Comparison of ENCODE assay signal across 22 cellular contexts in the genomic region with DNA sequence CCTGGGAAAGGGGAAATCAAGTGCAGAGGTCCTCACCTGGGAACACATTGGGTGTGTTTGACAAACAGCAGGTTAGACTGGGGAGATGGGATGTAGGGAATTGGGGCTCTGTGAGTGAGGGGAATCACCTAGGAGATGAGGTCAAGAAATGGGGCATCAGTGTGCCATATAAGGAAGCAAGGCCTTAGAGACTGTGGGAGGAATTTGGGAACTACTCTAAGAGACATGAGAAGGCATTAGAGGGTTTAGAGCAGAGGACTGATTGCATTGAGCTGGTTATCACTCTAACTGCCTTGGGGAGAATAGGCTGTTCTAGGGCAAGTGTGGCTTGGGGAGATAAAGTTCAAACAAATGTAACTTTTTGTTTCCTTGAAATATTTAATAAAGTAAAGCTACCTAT.
"Had no signal": no experiment of that assay in that cellular context is flagged by ENCODE, and none has a peak within 500 bp of the region (broad histone marks: within the 10 kb centered on the region; RNA-seq: fewer than 3 reads in every experiment).

No MANE protein-coding gene starts in this region.

- H3K9me3 ChIP-seq: prostate gland, thyroid gland had no signal

- H3K4me3 ChIP-seq: prostate gland, thyroid gland had no signal

- H3K9me3 Mint-ChIP-seq: activated T-helper 1 cell treated with anti-CD3 and anti-CD28 coated beads, Interleukin-12 subunit alpha, Interleukin-12 subunit beta, Interleukin-2, Interleukin-4 antibody, amounts not matched to agents 30 ng/mL and 10 ng/mL and 1 ng/mL, durations not matched to agents 14 hours and 24 hours and 36 hours had no signal

- H3K36me3 Mint-ChIP-seq: activated naive CD8-positive, alpha-beta T cell; natural killer cell had no signal

- ATAC-seq: effector memory CD8-positive, alpha-beta T cell; left ventricle myocardium superior; natural killer cell; right cardiac atrium had no signal

- H3K4me1 ChIP-seq: prostate gland, thyroid gland had no signal

- H3K27ac Mint-ChIP-seq: activated naive CD8-positive, alpha-beta T cell; activated T-helper 1 cell treated with anti-CD3 and anti-CD28 coated beads, Interleukin-12 subunit alpha, Interleukin-12 subunit beta, Interleukin-2, Interleukin-4 antibody, amounts not matched to agents 30 ng/mL and 10 ng/mL and 1 ng/mL, durations not matched to agents 14 hours and 24 hours and 36 hours; effector memory CD8-positive, alpha-beta T cell; natural killer cell had no signal

- DNase-seq: activated CD4-positive, alpha-beta T cell treated with anti-CD3 and anti-CD28 coated beads, Interleukin-2, amount 50 U/mL, for 4 hours; activated gamma-delta T cell treated with Interleukin-2 at 50 U/mL for 16 hours; amniotic stem cell; dermis blood vessel endothelial cell; effector memory CD8-positive, alpha-beta T cell; foreskin fibroblast; head of caudate nucleus; kidney glomerular epithelial cell; left ventricle myocardium superior; mesenchymal stem cell; natural killer cell; right cardiac atrium; stimulated activated CD4-positive, alpha-beta T cell treated with anti-CD3 and anti-CD28 coated beads, Interleukin-2, amount 100 ng/mL, for 24 hours; stimulated activated naive CD4-positive, alpha-beta T cell treated with Interleukin-2 at 50 U/mL for 16 hours; SW 1271; T-helper 2 cell; thyroid gland; WERI-Rb-1 had no signal

- H3K4me3 Mint-ChIP-seq: activated naive CD8-positive, alpha-beta T cell; activated T-helper 1 cell treated with anti-CD3 and anti-CD28 coated beads, Interleukin-12 subunit alpha, Interleukin-12 subunit beta, Interleukin-2, Interleukin-4 antibody, amounts not matched to agents 30 ng/mL and 10 ng/mL and 1 ng/mL, durations not matched to agents 14 hours and 24 hours and 36 hours; effector memory CD8-positive, alpha-beta T cell; natural killer cell had no signal

- H3K27ac ChIP-seq: epithelial cell of prostate, prostate gland, thyroid gland, WERI-Rb-1 had no signal

- H3K4me1 Mint-ChIP-seq: natural killer cell had no signal

- H3K27me3 Mint-ChIP-seq: effector memory CD8-positive, alpha-beta T cell had no signal

- H3K36me3 ChIP-seq: prostate gland, thyroid gland, WERI-Rb-1 had no signal

- H3K27me3 ChIP-seq: thyroid gland had no signal
